8 cellular contexts compared by ENCODE assay signal in genomic region chr6:16322666-16323312, GRCh38.
DNase-seq lines count a peak whose midpoint lies in the region; ATAC-seq and TF ChIP-seq lines count a peak whose summit lies in the region.

No MANE protein-coding gene starts in this region.

- peak overlapping the region; percentile 51 for H3K4me3 Mint-ChIP-seq in activated CD8-positive, alpha-beta T cell treated with anti-CD3 and anti-CD28 coated beads for 36 hours
- H3K4me3 Mint-ChIP-seq in nephron progenitor cell: no peak overlapping the region
- H3K4me3 Mint-ChIP-seq in stimulated activated naive CD8-positive, alpha-beta T cell treated with anti-CD3 and anti-CD28 coated beads, Interleukin-15, Interleukin-2, amounts not matched to agents 100 ng/mL and 50 ng/mL, for 24 hours: peak overlapping the region; percentile 40

- CTCF ChIA-PET in activated CD8-positive, alpha-beta T cell treated with anti-CD3 and anti-CD28 coated beads for 36 hours (lab: Charles Lee): interaction anchor here (0.8 to 3.4 kb wide), 5 partner anchors 10 to 425 kb away, joined by 3 to 29 read pairs (median 4); no protein-coding TSS in a partner anchor

- H3K27me3 Mint-ChIP-seq in activated CD8-positive, alpha-beta T cell treated with anti-CD3 and anti-CD28 coated beads for 36 hours: no peaks in the 10 kb centered on the region
- H3K27me3 Mint-ChIP-seq in nephron progenitor cell (ENCODE audit: low read depth, poor library complexity): peaks cover 12% of the 10 kb centered on the region
- no peaks in the 10 kb centered on the region for H3K27me3 Mint-ChIP-seq in stimulated activated naive CD8-positive, alpha-beta T cell treated with anti-CD3 and anti-CD28 coated beads, Interleukin-15, Interleukin-2, amounts not matched to agents 100 ng/mL and 50 ng/mL, for 24 hours

- H3K27ac Mint-ChIP-seq in activated CD8-positive, alpha-beta T cell treated with anti-CD3 and anti-CD28 coated beads for 36 hours: peak overlapping the region; percentile 94
- peak overlapping the region; percentile 10 for H3K27ac Mint-ChIP-seq in nephron progenitor cell
- H3K27ac Mint-ChIP-seq in stimulated activated naive CD8-positive, alpha-beta T cell treated with anti-CD3 and anti-CD28 coated beads, Interleukin-15, Interleukin-2, amounts not matched to agents 100 ng/mL and 50 ng/mL, for 24 hours: peak overlapping the region; percentile 88

- peaks cover 34% of the 10 kb centered on the region for H3K36me3 Mint-ChIP-seq in activated CD8-positive, alpha-beta T cell treated with anti-CD3 and anti-CD28 coated beads for 36 hours (ENCODE audit: low read depth)
- H3K36me3 Mint-ChIP-seq in nephron progenitor cell (ENCODE audit: low read depth): peaks cover 14% of the 10 kb centered on the region
- peaks cover 18% of the 10 kb centered on the region for H3K36me3 Mint-ChIP-seq in stimulated activated naive CD8-positive, alpha-beta T cell treated with anti-CD3 and anti-CD28 coated beads, Interleukin-15, Interleukin-2, amounts not matched to agents 100 ng/mL and 50 ng/mL, for 24 hours (ENCODE audit: low read depth)

- intact Hi-C loops in activated CD8-positive, alpha-beta T cell treated with anti-CD3 and anti-CD28 coated beads for 36 hours (cut with micrococcal nuclease): loop anchor here (5.0 to 10.0 kb wide), 3 partner anchors 190 to 632 kb away; no protein-coding TSS in a partner anchor

- no peak overlapping the region for H3K4me3 ChIP-seq in epithelial cell of esophagus (ENCODE audit: low read length)

- ATAC-seq in HG02884 (IDR thresholded peaks at IDR 0.05; ENCODE audit: unreplicated experiment): peak; percentile 84
- ATAC-seq in activated CD8-positive, alpha-beta T cell treated with anti-CD3 and anti-CD28 coated beads for 36 hours: peak; percentile 77

- TF ChIP-seq CTCF in activated CD8-positive, alpha-beta T cell treated with anti-CD3 and anti-CD28 coated beads for 36 hours (IDR thresholded peaks at IDR 0.05): no peak
- TF ChIP-seq CTCF in epithelial cell of esophagus (IDR thresholded peaks at IDR 0.05; ENCODE audit: insufficient read depth, low read depth, low read length, missing control alignments): no peak
- no peak for TF ChIP-seq CTCF in nephron progenitor cell (IDR thresholded peaks at IDR 0.05)

- H3K9me3 Mint-ChIP-seq in activated CD8-positive, alpha-beta T cell treated with anti-CD3 and anti-CD28 coated beads for 36 hours: no peaks in the 10 kb centered on the region
- peaks cover 8% of the 10 kb centered on the region for H3K9me3 Mint-ChIP-seq in nephron progenitor cell
- H3K9me3 Mint-ChIP-seq in stimulated activated naive CD8-positive, alpha-beta T cell treated with anti-CD3 and anti-CD28 coated beads, Interleukin-15, Interleukin-2, amounts not matched to agents 100 ng/mL and 50 ng/mL, for 24 hours: no peaks in the 10 kb centered on the region

- TF ChIP-seq POLR2A in GM18526 (IDR thresholded peaks at IDR 0.05; ENCODE audit: extremely low read depth, insufficient read length): peak; percentile 32

- POLR2A ChIA-PET in activated CD8-positive, alpha-beta T cell treated with anti-CD3 and anti-CD28 coated beads for 36 hours (lab: Charles Lee): interaction anchor here (0.9 to 1.8 kb wide), 4 partner anchors 9 to 440 kb away, joined by 3 to 4 read pairs (median 3); partner anchors contain the start of gene ATXN1

- H3K4me1 Mint-ChIP-seq in activated CD8-positive, alpha-beta T cell treated with anti-CD3 and anti-CD28 coated beads for 36 hours (ENCODE audit: low read depth): peaks cover 78% of the 10 kb centered on the region
- H3K4me1 Mint-ChIP-seq in nephron progenitor cell: peaks cover 43% of the 10 kb centered on the region
- H3K4me1 Mint-ChIP-seq in stimulated activated naive CD8-positive, alpha-beta T cell treated with anti-CD3 and anti-CD28 coated beads, Interleukin-15, Interleukin-2, amounts not matched to agents 100 ng/mL and 50 ng/mL, for 24 hours (ENCODE audit: low read depth): peaks cover 80% of the 10 kb centered on the region

- DNase-seq in NCI-H2196 (lab: John Stamatoyannopoulos, UW; ENCODE audit: unreplicated experiment) (peak; percentile 83), epithelial cell of esophagus (ENCODE audit: low read depth) (peak; percentile 92), nephron progenitor cell (no peak), GF-D8 (lab: John Stamatoyannopoulos, UW) (no peak)
- DNase-seq in activated CD8-positive, alpha-beta T cell treated with anti-CD3 and anti-CD28 coated beads for 36 hours: peak; percentile 92

Comparison
In these comparisons a context has a peak if more than half of its experiments do, and no peak if none do; other contexts are left out.
1. DNase-seq: peak in NCI-H2196 (single experiment), activated CD8-positive, alpha-beta T cell treated with anti-CD3 and anti-CD28 coated beads for 36 hours (single experiment) and epithelial cell of esophagus (single experiment); none in nephron progenitor cell (single experiment) and GF-D8 (single experiment).
2. H3K27ac Mint-ChIP-seq: peak in every context shown above with its lines; median percentile 94 in activated CD8-positive, alpha-beta T cell treated with anti-CD3 and anti-CD28 coated beads for 36 hours; 88 in stimulated activated naive CD8-positive, alpha-beta T cell treated with anti-CD3 and anti-CD28 coated beads, Interleukin-15, Interleukin-2, amounts not matched to agents 100 ng/mL and 50 ng/mL, for 24 hours; 10 in nephron progenitor cell.